11 cellular contexts compared by ENCODE assay signal in the genomic region with DNA sequence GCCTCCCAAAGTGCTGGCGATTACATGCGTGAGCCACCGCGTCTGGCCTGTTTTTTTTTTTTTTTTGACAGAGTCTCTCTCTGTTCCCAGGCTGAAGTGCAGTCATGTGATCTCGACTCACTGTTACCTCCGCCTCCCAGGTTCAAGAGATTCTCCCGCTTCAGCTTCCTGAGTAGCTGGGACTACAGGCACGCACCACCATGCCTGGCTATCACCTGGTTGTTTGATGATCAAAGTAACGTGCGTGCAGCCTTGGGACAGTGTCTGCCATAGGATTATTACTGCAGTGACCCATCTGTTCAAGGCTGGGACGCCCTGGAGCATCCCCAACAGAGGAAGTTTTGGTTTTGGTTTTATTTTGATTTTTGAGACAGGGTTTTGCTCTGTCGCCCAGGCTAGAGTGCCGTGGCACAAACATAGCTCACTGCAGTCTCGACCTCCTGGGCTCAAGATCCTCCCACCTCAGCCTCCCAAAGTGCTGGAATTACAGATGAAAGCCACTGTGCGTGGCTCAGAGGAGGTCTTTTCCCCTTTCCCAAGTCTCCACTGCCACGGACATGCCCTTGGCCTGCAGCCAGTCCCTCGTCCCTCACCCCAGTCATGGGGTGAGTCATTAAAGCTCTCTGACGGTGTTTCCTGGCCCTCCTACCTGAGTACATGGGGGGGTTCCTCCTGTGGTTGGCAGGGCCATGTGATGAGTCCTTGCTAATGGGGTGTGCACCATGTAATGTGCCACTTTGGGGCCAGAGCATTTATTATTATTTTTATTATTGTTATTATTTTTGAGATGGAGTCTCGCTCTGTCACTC.
DNase-seq lines count a peak whose midpoint lies in the region; ATAC-seq and TF ChIP-seq lines count a peak whose summit lies in the region.
"Had no signal": no experiment of that assay in that cellular context is flagged by ENCODE, and none has a peak within 500 bp of the region (broad histone marks: within the 10 kb centered on the region; RNA-seq: fewer than 3 reads in every experiment).

No MANE protein-coding gene starts in this region.

- H3K9me3 Mint-ChIP-seq in T-helper 2 cell treated with Interferon-gamma antibody and Interleukin-4, amounts not matched to agents 5 μg/mL and 100 μg/mL, for 36 hours = no peaks in the 10 kb centered on the region
- no peaks in the 10 kb centered on the region for H3K9me3 Mint-ChIP-seq in stimulated activated naive CD8-positive, alpha-beta T cell treated with anti-CD3 and anti-CD28 coated beads, Interleukin-15, amount 100 ng/mL, for 72 hours

- no peaks in the 10 kb centered on the region for H3K36me3 Mint-ChIP-seq in T-helper 2 cell treated with Interferon-gamma antibody and Interleukin-4, amounts not matched to agents 5 μg/mL and 100 μg/mL, for 36 hours (ENCODE audit: low read depth)

- no peak overlapping the region for H3K4me2 ChIP-seq in mammary epithelial cell (ENCODE audit: insufficient read depth, low read depth, low read length)

- dilution Hi-C loops in mammary epithelial cell (cut with HindIII; ENCODE audit: low sequenced_read_pairs) = no loop called here

- no peaks in the 10 kb centered on the region for H3K27me3 Mint-ChIP-seq in T-helper 2 cell treated with Interferon-gamma antibody and Interleukin-4, amounts not matched to agents 5 μg/mL and 100 μg/mL, for 36 hours (ENCODE audit: low read depth)
- no peaks in the 10 kb centered on the region for H3K27me3 Mint-ChIP-seq in stimulated activated naive CD8-positive, alpha-beta T cell treated with anti-CD3 and anti-CD28 coated beads, Interleukin-15, amount 100 ng/mL, for 72 hours

- in situ Hi-C loops in mammary epithelial cell (cut with MboI; ENCODE audit: low sequenced_read_pairs in 2 of 2) = no loop called here

- H3K4me3 Mint-ChIP-seq in T-helper 2 cell treated with Interferon-gamma antibody and Interleukin-4, amounts not matched to agents 5 μg/mL and 100 μg/mL, for 36 hours = peak overlapping the region; percentile 70
- H3K4me3 Mint-ChIP-seq in stimulated activated naive CD8-positive, alpha-beta T cell treated with anti-CD3 and anti-CD28 coated beads, Interleukin-15, amount 100 ng/mL, for 72 hours = peak overlapping the region; percentile 44 to 64

- BruUV-seq in mammary epithelial cell (replicated peaks; lab: Mats Ljungman, UMichigan) = no TSS peak

- CTCF ChIA-PET in mammary epithelial cell (lab: Charles Lee; ENCODE audit: low non-redundant PET) = no interaction called here

- peak; percentile 24 for DNase-seq in stimulated activated CD4-positive, alpha-beta T cell treated with anti-CD3 and anti-CD28 coated beads, Interleukin-1b, Interleukin-23, amount 100 ng/mL, for 48 hours
- DNase-seq in stimulated activated CD4-positive, alpha-beta T cell treated with anti-CD3 and anti-CD28 coated beads, Interleukin-2, amount 100 ng/mL, for 48 hours = no peak
- DNase-seq in T-helper 2 cell treated with Interferon-gamma antibody and Interleukin-4, amounts not matched to agents 5 μg/mL and 100 μg/mL, for 36 hours (ENCODE audit: low spot score) = no peak
- DNase-seq in mammary epithelial cell = peak; percentile 65
- no peak for DNase-seq in stimulated activated naive CD8-positive, alpha-beta T cell treated with anti-CD3 and anti-CD28 coated beads, Interleukin-15, amount 100 ng/mL, for 72 hours
- DNase-seq in NCI-H510A treated with DMSO at 0.1 percent for 48 hours (lab: John Stamatoyannopoulos, UW) = no peak
- no peak for DNase-seq in heart right ventricle
- DNase-seq: activated CD4-positive, CD25-positive, alpha-beta regulatory T cell; AML-193; NCI-H82 had no signal

- no peaks in the 10 kb centered on the region for H3K36me3 ChIP-seq in mammary epithelial cell (ENCODE audit: insufficient read depth, low read length)
- H3K36me3 ChIP-seq in heart right ventricle = no peaks in the 10 kb centered on the region

- H3K27me3 ChIP-seq in mammary epithelial cell (ENCODE audit: insufficient read depth, low read length) = no peaks in the 10 kb centered on the region
- no peaks in the 10 kb centered on the region for H3K27me3 ChIP-seq in heart right ventricle

- TF ChIP-seq CTCF in mammary epithelial cell (conservative IDR thresholded peaks at IDR 0.05 in 1 of 2, IDR thresholded peaks at IDR 0.05 in 1 of 2; ENCODE audit: extremely low read depth in 1 of 2, insufficient read depth in 1 of 2, low read depth in 1 of 2, low read length in 2 of 2) = no peak
- no peak for TF ChIP-seq CTCF in heart right ventricle (IDR thresholded peaks at IDR 0.05)

- intact Hi-C loops in mammary epithelial cell (cut with micrococcal nuclease) = no loop called here
- intact Hi-C loops in heart right ventricle (cut with DNase I) = no loop called here

- H3K27ac Mint-ChIP-seq in T-helper 2 cell treated with Interferon-gamma antibody and Interleukin-4, amounts not matched to agents 5 μg/mL and 100 μg/mL, for 36 hours = peak overlapping the region; percentile 65
- peak overlapping the region in 1 of 2 donors; percentile 82 for H3K27ac Mint-ChIP-seq in stimulated activated naive CD8-positive, alpha-beta T cell treated with anti-CD3 and anti-CD28 coated beads, Interleukin-15, amount 100 ng/mL, for 72 hours

- H3K9me3 ChIP-seq in mammary epithelial cell (replicated peaks; ENCODE audit: insufficient read depth, low read length) (no peaks in the 10 kb centered on the region), heart right ventricle (peaks cover 0 to 14% (median 3%) of the 10 kb centered on the region in 11 donors)

- H3K27ac ChIP-seq in mammary epithelial cell (ENCODE audit: insufficient read depth, low read depth, low read length) = no peak overlapping the region
- H3K27ac ChIP-seq in heart right ventricle = peak overlapping the region in 1 of 10 donors; percentile 16

- WGBS in mammary epithelial cell (ENCODE audit: low coverage, missing lambda C conversion rate) = 71% methylated on average over 15 of the region's 19 CpGs
- 78 to 80% methylated on average over 19 of the region's 19 CpGs for WGBS in heart right ventricle, 2 donors

- H3K79me2 ChIP-seq in mammary epithelial cell (ENCODE audit: insufficient read depth, low read length) = no peaks in the 10 kb centered on the region

- H3K9ac ChIP-seq in mammary epithelial cell (ENCODE audit: insufficient read depth, low read length) = no peak overlapping the region

- peak; percentile 44 for ATAC-seq in stimulated activated naive CD8-positive, alpha-beta T cell treated with anti-CD3 and anti-CD28 coated beads, Interleukin-15, amount 100 ng/mL, for 72 hours
- no peak for ATAC-seq in heart right ventricle
- ATAC-seq in HG03280 (IDR thresholded peaks at IDR 0.05; ENCODE audit: unreplicated experiment) = no peak

- no peaks in the 10 kb centered on the region for H4K20me1 ChIP-seq in mammary epithelial cell (ENCODE audit: insufficient read depth, low read length)

- no peak overlapping the region for H3K4me3 ChIP-seq in mammary epithelial cell (replicated peaks in 1 of 3; ENCODE audit: insufficient read depth in 1 of 3, low read depth in 2 of 3, low read length in 3 of 3)
- H3K4me3 ChIP-seq in heart right ventricle = peak overlapping the region in 1 of 10 donors; percentile 0

- peaks cover 11% of the 10 kb centered on the region for H3K4me1 Mint-ChIP-seq in T-helper 2 cell treated with Interferon-gamma antibody and Interleukin-4, amounts not matched to agents 5 μg/mL and 100 μg/mL, for 36 hours (ENCODE audit: low read depth)
- H3K4me1 Mint-ChIP-seq in stimulated activated naive CD8-positive, alpha-beta T cell treated with anti-CD3 and anti-CD28 coated beads, Interleukin-15, amount 100 ng/mL, for 72 hours = peaks cover 45% of the 10 kb centered on the region

- no peaks in the 10 kb centered on the region for H3K4me1 ChIP-seq in mammary epithelial cell (ENCODE audit: insufficient read depth, low read length)
- no peaks in the 10 kb centered on the region for H3K4me1 ChIP-seq in heart right ventricle

- H2AFZ ChIP-seq in mammary epithelial cell (ENCODE audit: low read depth, low read length) = peak overlapping the region; percentile 47

Comparison
In these comparisons a context has a peak if more than half of its experiments do, and no peak if none do; other contexts are left out.
1. DNase-seq: peak in stimulated activated CD4-positive, alpha-beta T cell treated with anti-CD3 and anti-CD28 coated beads, Interleukin-1b, Interleukin-23, amount 100 ng/mL, for 48 hours (single experiment) and mammary epithelial cell (single experiment); none in stimulated activated CD4-positive, alpha-beta T cell treated with anti-CD3 and anti-CD28 coated beads, Interleukin-2, amount 100 ng/mL, for 48 hours (0 of 2), T-helper 2 cell treated with Interferon-gamma antibody and Interleukin-4, amounts not matched to agents 5 μg/mL and 100 μg/mL, for 36 hours (single experiment), stimulated activated naive CD8-positive, alpha-beta T cell treated with anti-CD3 and anti-CD28 coated beads, Interleukin-15, amount 100 ng/mL, for 72 hours (0 of 2), NCI-H510A treated with DMSO at 0.1 percent for 48 hours (single experiment) and heart right ventricle (0 of 2).